ENCODE assay signal across 1 cellular context in the genomic region with DNA sequence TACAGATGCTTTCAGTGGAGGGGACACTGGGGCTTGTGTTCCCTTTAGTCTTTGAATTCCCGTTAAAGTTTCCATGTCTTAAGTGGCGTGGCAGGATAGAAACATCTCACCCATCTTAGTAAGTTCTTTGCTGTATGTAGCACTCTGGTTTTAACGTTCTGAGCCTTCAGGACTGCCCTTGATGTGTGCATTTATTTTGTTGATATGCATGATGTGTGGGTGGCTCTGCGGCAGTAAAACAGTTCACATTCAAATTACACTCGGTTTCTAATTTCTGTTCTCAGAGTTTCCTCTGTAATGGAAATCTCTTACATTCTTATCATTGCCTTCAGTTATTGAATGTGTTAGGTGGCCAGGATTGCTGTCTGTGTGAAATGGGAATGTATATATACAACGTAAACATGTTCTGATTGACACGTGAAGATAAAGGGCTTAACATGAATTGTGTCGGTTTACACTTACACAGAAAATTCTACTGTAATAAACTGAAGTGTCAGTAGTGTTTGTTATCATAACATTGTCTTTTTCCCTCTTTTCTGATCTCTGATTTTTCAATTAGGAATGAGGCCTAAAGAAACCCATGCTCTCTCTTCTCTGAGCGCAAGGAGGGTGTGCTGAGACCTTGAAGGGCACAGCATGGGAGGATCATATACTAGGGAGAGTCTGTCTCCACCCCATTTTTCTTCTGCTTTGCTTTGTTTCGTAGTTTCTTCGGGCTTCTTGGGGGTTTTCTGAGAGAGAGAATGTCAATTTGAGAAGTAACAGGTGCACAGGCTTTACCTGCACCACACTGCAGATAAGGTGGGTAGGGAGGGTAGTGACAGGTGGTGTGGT.
TF ChIP-seq lines count a peak whose summit lies in the region.

No MANE protein-coding gene starts in this region.

TF ChIP-seq in A549, 52 proteins besides CTCF, POLR2A, EP300 and RAD21 (continued from another document):
- TF ChIP-seq, protein P1, sequence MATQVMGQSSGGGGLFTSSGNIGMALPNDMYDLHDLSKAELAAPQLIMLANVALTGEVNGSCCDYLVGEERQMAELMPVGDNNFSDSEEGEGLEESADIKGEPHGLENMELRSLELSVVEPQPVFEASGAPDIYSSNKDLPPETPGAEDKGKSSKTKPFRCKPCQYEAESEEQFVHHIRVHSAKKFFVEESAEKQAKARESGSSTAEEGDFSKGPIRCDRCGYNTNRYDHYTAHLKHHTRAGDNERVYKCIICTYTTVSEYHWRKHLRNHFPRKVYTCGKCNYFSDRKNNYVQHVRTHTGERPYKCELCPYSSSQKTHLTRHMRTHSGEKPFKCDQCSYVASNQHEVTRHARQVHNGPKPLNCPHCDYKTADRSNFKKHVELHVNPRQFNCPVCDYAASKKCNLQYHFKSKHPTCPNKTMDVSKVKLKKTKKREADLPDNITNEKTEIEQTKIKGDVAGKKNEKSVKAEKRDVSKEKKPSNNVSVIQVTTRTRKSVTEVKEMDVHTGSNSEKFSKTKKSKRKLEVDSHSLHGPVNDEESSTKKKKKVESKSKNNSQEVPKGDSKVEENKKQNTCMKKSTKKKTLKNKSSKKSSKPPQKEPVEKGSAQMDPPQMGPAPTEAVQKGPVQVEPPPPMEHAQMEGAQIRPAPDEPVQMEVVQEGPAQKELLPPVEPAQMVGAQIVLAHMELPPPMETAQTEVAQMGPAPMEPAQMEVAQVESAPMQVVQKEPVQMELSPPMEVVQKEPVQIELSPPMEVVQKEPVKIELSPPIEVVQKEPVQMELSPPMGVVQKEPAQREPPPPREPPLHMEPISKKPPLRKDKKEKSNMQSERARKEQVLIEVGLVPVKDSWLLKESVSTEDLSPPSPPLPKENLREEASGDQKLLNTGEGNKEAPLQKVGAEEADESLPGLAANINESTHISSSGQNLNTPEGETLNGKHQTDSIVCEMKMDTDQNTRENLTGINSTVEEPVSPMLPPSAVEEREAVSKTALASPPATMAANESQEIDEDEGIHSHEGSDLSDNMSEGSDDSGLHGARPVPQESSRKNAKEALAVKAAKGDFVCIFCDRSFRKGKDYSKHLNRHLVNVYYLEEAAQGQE (IDR thresholded peaks at IDR 0.05), result no peak
- no peak for TF ChIP-seq RARB (CRISPR knock-in tag; IDR thresholded peaks at IDR 0.05)
- no peak for TF ChIP-seq NFE2L2 (conservative IDR thresholded peaks at IDR 0.05; ENCODE audit: low read length)
- TF ChIP-seq, protein P2, sequence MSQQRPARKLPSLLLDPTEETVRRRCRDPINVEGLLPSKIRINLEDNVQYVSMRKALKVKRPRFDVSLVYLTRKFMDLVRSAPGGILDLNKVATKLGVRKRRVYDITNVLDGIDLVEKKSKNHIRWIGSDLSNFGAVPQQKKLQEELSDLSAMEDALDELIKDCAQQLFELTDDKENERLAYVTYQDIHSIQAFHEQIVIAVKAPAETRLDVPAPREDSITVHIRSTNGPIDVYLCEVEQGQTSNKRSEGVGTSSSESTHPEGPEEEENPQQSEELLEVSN (IDR thresholded peaks at IDR 0.05; ENCODE audit: borderline replicate concordance, low read depth), result no peak
- TF ChIP-seq SREBF2 (IDR thresholded peaks at IDR 0.05), result no peak
- TF ChIP-seq ZFP36 (IDR thresholded peaks at IDR 0.05; ENCODE audit: borderline replicate concordance, partially characterized antibody), result no peak
- TF ChIP-seq, protein P3, sequence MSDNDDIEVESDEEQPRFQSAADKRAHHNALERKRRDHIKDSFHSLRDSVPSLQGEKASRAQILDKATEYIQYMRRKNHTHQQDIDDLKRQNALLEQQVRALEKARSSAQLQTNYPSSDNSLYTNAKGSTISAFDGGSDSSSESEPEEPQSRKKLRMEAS (IDR thresholded peaks at IDR 0.05), result no peak
- TF ChIP-seq, protein P4, sequence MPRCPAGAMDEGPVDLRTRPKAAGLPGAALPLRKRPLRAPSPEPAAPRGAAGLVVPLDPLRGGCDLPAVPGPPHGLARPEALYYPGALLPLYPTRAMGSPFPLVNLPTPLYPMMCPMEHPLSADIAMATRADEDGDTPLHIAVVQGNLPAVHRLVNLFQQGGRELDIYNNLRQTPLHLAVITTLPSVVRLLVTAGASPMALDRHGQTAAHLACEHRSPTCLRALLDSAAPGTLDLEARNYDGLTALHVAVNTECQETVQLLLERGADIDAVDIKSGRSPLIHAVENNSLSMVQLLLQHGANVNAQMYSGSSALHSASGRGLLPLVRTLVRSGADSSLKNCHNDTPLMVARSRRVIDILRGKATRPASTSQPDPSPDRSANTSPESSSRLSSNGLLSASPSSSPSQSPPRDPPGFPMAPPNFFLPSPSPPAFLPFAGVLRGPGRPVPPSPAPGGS (IDR thresholded peaks at IDR 0.05), result no peak
